In the genomic region with DNA sequence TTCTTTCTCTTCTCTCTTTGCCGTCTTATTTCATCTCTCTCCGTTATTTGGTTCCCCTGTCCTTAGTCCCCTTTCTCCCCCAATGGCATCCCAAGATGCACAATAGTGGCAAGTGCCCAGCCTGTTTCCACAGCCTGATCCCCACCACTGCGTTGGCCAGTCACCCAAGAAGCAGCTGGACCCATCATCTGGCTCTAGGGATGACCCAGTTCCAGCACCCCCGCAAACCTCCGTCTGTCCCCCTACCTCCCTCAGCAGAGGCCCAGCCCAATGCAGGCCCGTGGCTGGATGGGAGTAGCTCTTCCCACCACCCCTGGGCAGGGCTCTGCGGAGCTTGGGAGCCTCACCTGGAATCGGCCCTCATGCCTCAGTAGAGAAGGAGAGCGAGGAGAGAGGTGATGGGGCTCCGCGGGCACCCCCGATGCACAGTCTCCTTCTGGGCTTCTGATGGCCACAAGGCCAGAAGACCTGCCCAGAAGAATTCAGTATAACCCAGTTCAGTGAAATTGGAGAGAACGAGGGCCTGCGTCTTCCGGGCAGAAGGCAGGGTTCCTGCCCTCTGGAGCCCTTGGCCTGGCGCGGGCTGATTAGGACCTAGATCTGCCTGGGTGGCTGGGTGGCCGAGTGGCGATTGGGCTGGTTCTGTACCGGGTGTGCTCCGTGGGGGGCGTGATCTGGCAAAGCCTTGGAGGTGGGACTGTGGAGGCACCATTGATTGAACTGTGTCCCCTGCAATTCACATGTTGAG, we compare ENCODE assay signal across 17 cellular contexts. TPM values are rescaled to one million over a fixed set of nuclear protein-coding genes. Genes with fewer than 3 reads are reported as not detected.
A peak's percentile ranks its signal among the peaks of the same experiment; 100 is the strongest.
DNase-seq lines count a peak whose midpoint lies in the region; ATAC-seq, FAIRE-seq and TF ChIP-seq lines count a peak whose summit lies in the region.
"Had no signal": no experiment of that assay in that cellular context is flagged by ENCODE, and none has a peak within 500 bp of the region (broad histone marks: within the 10 kb centered on the region; RNA-seq: fewer than 3 reads in every experiment).

No MANE protein-coding gene starts in this region.

- DNase-seq in left cardiac atrium, result peak; percentile 17
- DNase-seq in Right ventricle myocardium superior, result no peak
- no peak for DNase-seq in K562 (ENCODE audit: extremely low read depth in 1 of 4, low spot score in 3 of 4)
- DNase-seq in neuronal stem cell (ENCODE audit: low spot score), result no peak
- no peak for DNase-seq in T1000 (lab: John Stamatoyannopoulos, UW)
- DNase-seq in aorta, result no peak
- DNase-seq in OCI-LY7 (ENCODE audit: low spot score), result no peak
- DNase-seq: 8988T; AML-193; Caco-2; CD8-positive, alpha-beta memory T cell; DMS53; GF-D8 had no signal

- no peak for TF ChIP-seq POLR2A in K562 (conservative IDR thresholded peaks at IDR 0.05)

- H3K27me3 ChIP-seq in K562 (ENCODE audit: control insufficient read depth in 2 of 2, insufficient read depth in 2 of 2, low read length in 2 of 2) (no peaks in the 10 kb centered on the region), neuronal stem cell (ENCODE audit: control insufficient read depth in 3 of 3, insufficient read depth in 3 of 3, low read depth in 1 of 3, low read length in 3 of 3) (no peaks in the 10 kb centered on the region), aorta (ENCODE audit: control insufficient read depth in 1 of 2, insufficient read depth in 2 of 2, low read length in 1 of 2) (no peaks in the 10 kb centered on the region)
- H3K27me3 ChIP-seq: BLaER1 had no signal

- H3K4ac ChIP-seq in neuronal stem cell (ENCODE audit: low read length), result no peak overlapping the region

- H3K9me3 ChIP-seq in K562 (replicated peaks; ENCODE audit: control insufficient read depth, insufficient read depth, low read depth, low read length), result no peaks in the 10 kb centered on the region
- H3K9me3 ChIP-seq in neuronal stem cell (replicated peaks in 1 of 2; ENCODE audit: control insufficient read depth in 2 of 2, insufficient read depth in 1 of 2, low read depth in 1 of 2, low read length in 2 of 2), result peaks cover 0 to under 1% of the 10 kb centered on the region in 2 donors
- H3K9me3 ChIP-seq in aorta (ENCODE audit: control insufficient read depth, low read length), result no peaks in the 10 kb centered on the region
- no peaks in the 10 kb centered on the region for H3K9me3 ChIP-seq in OCI-LY7 (ENCODE audit: low read length)
- H3K9me3 ChIP-seq: BLaER1, Caco-2 had no signal

- peaks cover 0 to 9% of the 10 kb centered on the region in 2 experiments; a peak in 2 of 5 replicates for H3K4me1 ChIP-seq in K562 (replicated peaks in 1 of 2; ENCODE audit: control insufficient read depth in 2 of 2, insufficient read depth in 2 of 2, low read length in 2 of 2)
- peaks cover 16 to 24% of the 10 kb centered on the region in 2 donors for H3K4me1 ChIP-seq in neuronal stem cell (ENCODE audit: control insufficient read depth in 2 of 2, insufficient read depth in 1 of 2, low read depth in 1 of 2, low read length in 2 of 2)
- H3K4me1 ChIP-seq in aorta (ENCODE audit: control insufficient read depth in 1 of 2, insufficient read depth in 2 of 2, low read length in 2 of 2), result no peaks in the 10 kb centered on the region
- no peaks in the 10 kb centered on the region for H3K4me1 ChIP-seq in OCI-LY7 (ENCODE audit: insufficient read depth, low read length, poor library complexity, severe bottlenecking)
- H3K4me1 ChIP-seq: BLaER1 had no signal

- no peak for FAIRE-seq in K562 (lab: Jason Lieb, UNC)
- FAIRE-seq: H1 had no signal

- H4K8ac ChIP-seq in neuronal stem cell (ENCODE audit: low read depth, low read length), result no peak overlapping the region

- no peak overlapping the region for H2BK120ac ChIP-seq in neuronal stem cell (ENCODE audit: low read depth, low read length)

- in situ Hi-C loops in K562 (cut with MboI), result no loop called here

- H3K14ac ChIP-seq in neuronal stem cell (ENCODE audit: low read length), result peak overlapping the region; percentile 38

- TF ChIP-seq CTCF in K562 (IDR thresholded peaks at IDR 0.05 in 2 of 3, conservative IDR thresholded peaks at IDR 0.05 in 1 of 3; ENCODE audit: insufficient read depth in 2 of 3, low read depth in 1 of 3, low read length in 3 of 3) (no peak), OCI-LY7 (conservative IDR thresholded peaks at IDR 0.05; ENCODE audit: low read length) (no peak)

- peak overlapping the region in 1 of 2 experiments; percentile 32; a peak in 1 of 4 replicates for H3K9ac ChIP-seq in K562 (ENCODE audit: insufficient read depth in 1 of 2, low read depth in 2 of 2, low read length in 2 of 2)
- no peak overlapping the region for H3K9ac ChIP-seq in neuronal stem cell (ENCODE audit: low read depth, low read length, poor library complexity)
- H3K9ac ChIP-seq: BLaER1 had no signal

- POLR2A ChIA-PET in K562 (lab: Yijun Ruan, JAX) (interaction anchor here (1.2 kb wide), 1 partner anchor 9 kb away, joined by 4 read pairs; no protein-coding TSS in a partner anchor), OCI-LY7 (lab: Charles Lee) (interaction anchor here (0.6 to 1.1 kb wide), 2 partner anchors 8 to 235 kb away, joined by 3 read pairs; no protein-coding TSS in a partner anchor)

- no peak overlapping the region for H3K27ac ChIP-seq in K562 (ENCODE audit: extremely low read depth, low read depth, low read length)
- no peak overlapping the region for H3K27ac ChIP-seq in neuronal stem cell (replicated peaks; ENCODE audit: low read length)
- no peak overlapping the region for H3K27ac ChIP-seq in aorta (ENCODE audit: low read depth in 1 of 2, low read length in 2 of 2)
- no peak overlapping the region for H3K27ac ChIP-seq in OCI-LY7 (ENCODE audit: low read depth, low read length, poor library complexity, severe bottlenecking)
- H3K27ac ChIP-seq: BLaER1, HL-60 had no signal

- intact Hi-C loops in left cardiac atrium (cut with DNase I), result no loop called here
- intact Hi-C loops in Right ventricle myocardium superior (cut with DNase I), result no loop called here
- intact Hi-C loops in K562 (cut with micrococcal nuclease), result no loop called here
- intact Hi-C loops in aorta (cut with DNase I), result no loop called here
- intact Hi-C loops in OCI-LY7 (cut with micrococcal nuclease; ENCODE audit: unreplicated experiment), result no loop called here

- WGBS in K562 (ENCODE audit: insufficient coverage, low coverage, missing lambda C conversion rate), result 88% methylated on average over 17 of the region's 22 CpGs
- no CpG with 5 or more reads among the region's 22 CpGs for WGBS in neuronal stem cell (ENCODE audit: extremely low coverage in 2 of 2, insufficient read length in 2 of 2, insufficient replicate concordance in 1 of 2), 2 donors
- 97 to 98% methylated on average over 22 of the region's 22 CpGs for WGBS in aorta, 2 donors

- H3K18ac ChIP-seq in neuronal stem cell (ENCODE audit: low read length), result no peak overlapping the region

- no peak for TF ChIP-seq RAD21 in K562 (CRISPR knock-in tag; conservative IDR thresholded peaks at IDR 0.05 in 1 of 2, IDR thresholded peaks at IDR 0.05 in 1 of 2)

- H3K79me2 ChIP-seq in K562 (ENCODE audit: control insufficient read depth, insufficient read depth, low read length), result no peaks in the 10 kb centered on the region
- H3K79me2 ChIP-seq in OCI-LY7 (ENCODE audit: insufficient read depth, low read depth, low read length), result no peaks in the 10 kb centered on the region

- no peaks in the 10 kb centered on the region for H3K9me2 ChIP-seq in OCI-LY7 (ENCODE audit: insufficient read depth, low read length)

- H3K23ac ChIP-seq in neuronal stem cell (ENCODE audit: low read depth, low read length, poor library complexity), result no peak overlapping the region

- H2BK5ac ChIP-seq in neuronal stem cell (ENCODE audit: low read length), result no peak overlapping the region

- H3K79me1 ChIP-seq in neuronal stem cell (ENCODE audit: low read depth, low read length), result peaks cover 4% of the 10 kb centered on the region

- no peak overlapping the region for H2BK15ac ChIP-seq in neuronal stem cell (ENCODE audit: low read length)

- H2AFZ ChIP-seq in K562 (ENCODE audit: low read depth, low read length) (no peak overlapping the region), neuronal stem cell (ENCODE audit: low read length) (no peak overlapping the region), OCI-LY7 (ENCODE audit: low read length) (no peak overlapping the region)

- H3K4me2 ChIP-seq in K562 (ENCODE audit: insufficient read depth, low read length) (no peak overlapping the region), neuronal stem cell (ENCODE audit: insufficient read depth, low read length, poor library complexity, severe bottlenecking) (no peak overlapping the region), OCI-LY7 (ENCODE audit: low read length) (no peak overlapping the region)
- H3K4me2 ChIP-seq: BLaER1 had no signal

- no peak overlapping the region for H4K91ac ChIP-seq in neuronal stem cell (ENCODE audit: low read depth, low read length, poor library complexity)

- BruUV-seq in K562 (replicated peaks; lab: Mats Ljungman, UMichigan), result no TSS peak
- no TSS peak for BruUV-seq in OCI-LY7 (replicated peaks; lab: Mats Ljungman, UMichigan)

- no peak for TF ChIP-seq EP300 in K562 (IDR thresholded peaks at IDR 0.05; ENCODE audit: low read length)

- CTCF ChIA-PET in K562 (lab: Yijun Ruan, JAX; ENCODE audit: low intra/inter-chr PET ratio) (no interaction called here), OCI-LY7 (lab: Charles Lee; ENCODE audit: unreplicated experiment) (no interaction called here)

- H2BK12ac ChIP-seq in neuronal stem cell (ENCODE audit: low read length), result peak overlapping the region; percentile 10

- H3K9me1 ChIP-seq in K562 (ENCODE audit: control insufficient read depth, insufficient read depth, low read length), result no peaks in the 10 kb centered on the region

- no peak for ATAC-seq in left cardiac atrium
- no peak for ATAC-seq in Right ventricle myocardium superior (ENCODE audit: poor library complexity)
- ATAC-seq in K562, result no peak
- ATAC-seq in aorta (ENCODE audit: low FRiP score), result no peak
- ATAC-seq: HCT116 had no signal

- H4K20me1 ChIP-seq in K562 (replicated peaks; ENCODE audit: control insufficient read depth, insufficient read depth, low read length), result 0 out of 2 replicates have a peak, but pooled peaks cover 3% of the 10 kb centered on the region
- H4K20me1 ChIP-seq in OCI-LY7 (ENCODE audit: insufficient read depth, low read length), result no peaks in the 10 kb centered on the region
- H4K20me1 ChIP-seq: BLaER1 had no signal

- no peak overlapping the region for H2AK5ac ChIP-seq in neuronal stem cell (ENCODE audit: low read depth, low read length)

- H3K36me3 ChIP-seq in K562 (ENCODE audit: control insufficient read depth, insufficient read depth, low read length), result peaks cover 7% of the 10 kb centered on the region; the same call in 1 of the 3 replicates
- peaks cover 5 to 27% of the 10 kb centered on the region in 2 donors for H3K36me3 ChIP-seq in neuronal stem cell (replicated peaks in 1 of 2; ENCODE audit: control insufficient read depth in 2 of 2, insufficient read depth in 2 of 2, low read length in 2 of 2)
- H3K36me3 ChIP-seq in aorta (ENCODE audit: control insufficient read depth in 1 of 2, insufficient read depth in 2 of 2, low read length in 1 of 2), result no peaks in the 10 kb centered on the region
- H3K36me3 ChIP-seq in OCI-LY7 (ENCODE audit: insufficient read depth, low read length), result peaks cover 49% of the 10 kb centered on the region

- no peak overlapping the region for H3K4me3 ChIP-seq in K562
- H3K4me3 ChIP-seq in neuronal stem cell (ENCODE audit: low read length in 2 of 2), result no peak overlapping the region
- H3K4me3 ChIP-seq in aorta (ENCODE audit: low read length in 2 of 2), result no peak overlapping the region
- no peak overlapping the region for H3K4me3 ChIP-seq in OCI-LY7 (ENCODE audit: low read depth, low read length, poor library complexity, severe bottlenecking)
- H3K4me3 ChIP-seq: BLaER1 had no signal

RNA-seq across cellular contexts. Expression of gene RRM2, which starts 50.9 kb away (rescaled TPM):
- total RNA-seq in left cardiac atrium (1 to 10 TPM; 1.0 to 6.1 TPM), Right ventricle myocardium superior (1.9 TPM), K562 (2014; rRNA removed) (241 and 276 TPM in 2 replicates), K562 (2014; rRNA removed; fragmentation: Illumina TruSeq; extraction: Trizol) (128 and 148 TPM in 2 replicates), K562 (2015; rRNA removed; fragmentation: Illumina TruSeq; extraction: Trizol) (109 and 112 TPM in 2 replicates), K562 (2021) (244 and 253 TPM in 2 replicates), aorta (1 to 10 TPM; 1.8 to 4.3 TPM), OCI-LY7 (2022) (313 and 324 TPM in 2 replicates)
- 177 and 207 TPM in 2 replicates for total RNA-seq in K562 (2011; cell fraction: chromatin; rRNA removed; ENCODE audit: low replicate concordance)
- 94.9 and 117 TPM in 2 replicates for total RNA-seq in K562 (2011; cell fraction: nucleolus; rRNA removed)
- 132 and 215 TPM in 2 replicates for total RNA-seq in K562 (2011; cell fraction: nucleoplasm; rRNA removed)
- polyA plus RNA-seq in K562 (2011; rRNA removed) (76.7 and 81.3 TPM in 2 replicates), K562 (2014; fragmentation: Illumina TruSeq; extraction: Trizol) (155 and 157 TPM in 2 replicates), K562 (2014; fragmentation: Nextera tagmentation; extraction: Ambion mirVana) (10 to 100 TPM; 50.1 to 50.7 TPM), K562 (2014; rRNA removed) (161 and 210 TPM in 2 replicates), aorta (1 to 10 TPM in 1 of 2 donors, under 1 TPM in 1; 0.23 to 4.6 TPM)
- 37.8 and 162 TPM in 2 replicates for polyA plus RNA-seq in K562 (2011; cell fraction: cytosol; rRNA removed)
- polyA plus RNA-seq in K562 (2011; cell fraction: nucleus; rRNA removed), result 55.5 and 78.0 TPM in 2 replicates
- 138 and 149 TPM in 2 replicates for polyA plus RNA-seq in K562 (2012)
- 142 and 163 TPM in 2 replicates for polyA minus RNA-seq in K562 (2011; rRNA and poly(A)+ RNA removed)
- polyA minus RNA-seq in K562 (2011; cell fraction: cytosol; rRNA and poly(A)+ RNA removed), result 82.7 and 91.7 TPM in 2 replicates
- 107 and 116 TPM in 2 replicates for polyA minus RNA-seq in K562 (2011; cell fraction: nucleus; rRNA and poly(A)+ RNA removed)
- 66.4 TPM for polyA plus RNA-seq in neuronal stem cell (2013, experiment 1 of 2)
- polyA plus RNA-seq in neuronal stem cell (2013, experiment 2 of 2), result 69.3 TPM
- total RNA-seq in OCI-LY7 (2014; rRNA removed; shearing (Covaris generic)), result 181 and 222 TPM in 2 replicates

Comparison
In these comparisons a context has a peak if more than half of its experiments do, and no peak if none do; other contexts are left out.
1. RNA of gene RRM2, which starts 50.9 kb away (total RNA-seq): 181 to 324 TPM in OCI-LY7 and 94.9 to 276 TPM in K562; 1.0 to 6.1 TPM in left cardiac atrium, 1.8 to 4.3 TPM in aorta and 1.9 TPM in Right ventricle myocardium superior (single experiment); every median in the first group is over 10 times any median in the second.